18 cellular contexts compared by ENCODE assay signal in genomic region chr10:116752563-116752962, GRCh38. TPM values are rescaled to one million over a fixed set of nuclear protein-coding genes. Genes with fewer than 3 reads are reported as not detected.
"Had no signal": no experiment of that assay in that cellular context is flagged by ENCODE, and none has a peak within 500 bp of the region (broad histone marks: within the 10 kb centered on the region; RNA-seq: fewer than 3 reads in every experiment).

No MANE protein-coding gene starts in this region.

- H3K36me3 ChIP-seq: cardiac muscle cell, spleen, transverse colon, uterus had no signal

- H3K4me3 ChIP-seq: cardiac muscle cell, spleen, transverse colon, uterus had no signal

- H3K4me1 ChIP-seq: uterus had no signal

- H3K9me3 ChIP-seq: SK-N-SH, spleen, transverse colon, uterus had no signal

- FAIRE-seq: frontal cortex had no signal

- DNase-seq: activated B cell treated with CpG ODN at 0.5 μM for 24 hours; activated CD4-positive, alpha-beta memory T cell treated with anti-CD3 and anti-CD28 coated beads, Interleukin-2, amount 10 ng/mL, durations not matched to agents 7 days and 5 days; activated CD4-positive, alpha-beta T cell treated with anti-CD3 and anti-CD28 coated beads for 4 hours; activated effector memory CD4-positive, alpha-beta T cell treated with Interleukin-2 at 50 U/mL for 16 hours; activated naive CD4-positive, alpha-beta T cell treated with anti-CD3 and anti-CD28 coated beads, Interleukin-2, amount 50 U/mL, for 16 hours; activated T-cell treated with anti-CD3 and anti-CD28 coated beads, Interleukin-2, amount 50 U/mL, for 4 hours; dermis blood vessel endothelial cell; mesendoderm; SK-N-SH; spleen; stimulated activated naive B cell treated with anti-CD40 and anti-IgM and Interleukin-4, amounts not matched to agents 10 μg/mL and 1 μg/mL and 100 μg/mL, for 72 hours; T-helper 9 cell; transverse colon; uterus had no signal

- ATAC-seq: activated T-cell treated with anti-CD3 and anti-CD28 coated beads, Interleukin-2, amount 50 U/mL, for 4 hours; naive thymus-derived CD8-positive, alpha-beta T cell; stimulated activated naive B cell treated with anti-CD40 and anti-IgM and Interleukin-4, amounts not matched to agents 10 μg/mL and 1 μg/mL and 100 μg/mL, for 72 hours had no signal

- H3K27me3 ChIP-seq: transverse colon, uterus had no signal

- H3K27ac ChIP-seq: cardiac muscle cell, epithelial cell of prostate, spleen, transverse colon, uterus had no signal

RNA-seq across cellular contexts. Expression of gene HSPA12A, which starts 10.2 kb away (rescaled TPM):
- total RNA-seq: naive thymus-derived CD8-positive, alpha-beta T cell had no signal
- polyA plus RNA-seq: naive thymus-derived CD8-positive, alpha-beta T cell had no signal
